ENCODE assay signal across 8 cellular contexts in the genomic region with DNA sequence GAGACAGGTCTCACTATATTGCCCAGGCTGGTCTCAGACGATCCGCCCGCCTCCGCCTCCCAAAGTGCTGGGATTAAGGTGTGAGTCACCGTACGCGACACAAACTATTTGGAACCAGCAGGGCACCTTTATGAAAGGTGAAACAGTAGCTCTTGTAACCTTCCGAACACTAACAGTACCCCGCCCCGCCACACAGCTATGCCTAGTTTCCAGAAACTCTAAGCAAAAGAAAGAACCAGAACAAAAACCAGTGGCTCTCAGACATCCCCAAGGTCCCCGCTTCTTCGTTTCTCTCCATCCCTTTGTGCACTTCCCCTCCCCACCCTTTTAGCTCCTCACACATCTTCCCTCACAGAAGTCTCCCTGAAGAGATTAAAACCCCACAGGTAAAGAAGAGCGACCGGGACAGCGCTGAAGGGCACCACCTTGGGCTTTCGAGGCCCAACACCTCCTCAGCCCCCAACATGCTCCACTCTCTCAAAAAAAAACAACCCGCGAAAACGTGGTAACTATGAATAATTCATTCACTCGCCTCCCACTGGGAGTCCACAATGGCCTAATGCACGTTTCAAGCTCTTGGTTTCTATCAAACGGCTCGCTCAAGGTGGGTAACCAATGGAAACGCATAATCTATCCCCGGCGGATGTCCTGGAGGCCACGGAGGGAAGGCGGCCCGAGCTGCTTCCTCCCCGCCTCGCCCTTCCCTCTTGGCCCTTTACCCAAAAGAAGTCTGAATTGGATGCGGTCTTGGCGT. TPM values are rescaled to one million over a fixed set of nuclear protein-coding genes. Genes with fewer than 3 reads are reported as not detected.
DNase-seq lines count a peak whose midpoint lies in the region; ATAC-seq and TF ChIP-seq lines count a peak whose summit lies in the region.

No MANE protein-coding gene starts in this region.

- peak overlapping the region; percentile 81 for H3K27ac ChIP-seq in CD4-positive, alpha-beta memory T cell (ENCODE audit: low read depth, low read length)
- H3K27ac ChIP-seq in ectodermal cell (ENCODE audit: insufficient read depth, low read depth, low read length, poor library complexity, severe bottlenecking) (peak overlapping the region; percentile 93), temporal lobe (ENCODE audit: low read depth, low read length) (peak overlapping the region; percentile 67)

- H3K27me3 Mint-ChIP-seq in CD4-positive, alpha-beta memory T cell, result no peaks in the 10 kb centered on the region

- no peaks in the 10 kb centered on the region for H3K9me3 Mint-ChIP-seq in CD4-positive, alpha-beta memory T cell

- H3K27me3 ChIP-seq in CD4-positive, alpha-beta memory T cell (ENCODE audit: insufficient read depth, low read length), result no peaks in the 10 kb centered on the region
- H3K27me3 ChIP-seq in ectodermal cell (ENCODE audit: control insufficient read depth, insufficient read depth, low read length, poor library complexity, severe bottlenecking), result no peaks in the 10 kb centered on the region

- no peaks in the 10 kb centered on the region for H3K9me3 ChIP-seq in CD4-positive, alpha-beta memory T cell (ENCODE audit: control insufficient read depth in 1 of 2, low read length in 2 of 2)
- H3K9me3 ChIP-seq in ectodermal cell (ENCODE audit: control insufficient read depth, low read length) (no peaks in the 10 kb centered on the region), mucosa of descending colon (no peaks in the 10 kb centered on the region)

- intact Hi-C loops in CD4-positive, alpha-beta memory T cell (cut with micrococcal nuclease), result loop anchor here (1.0 to 5.0 kb wide), 5 partner anchors 33 to 361 kb away; a partner anchor contains a TSS
- intact Hi-C loops in mucosa of descending colon (cut with DNase I, micrococcal nuclease), result no loop called here

- TF ChIP-seq CTCF in mucosa of descending colon (IDR thresholded peaks at IDR 0.05), result no peak

- ATAC-seq in GM19467 (IDR thresholded peaks at IDR 0.05; ENCODE audit: unreplicated experiment), result peak; percentile 17
- ATAC-seq in mucosa of descending colon, result peak; percentile 51

- POLR2A ChIA-PET in CD4-positive, alpha-beta memory T cell (lab: Charles Lee; ENCODE audit: partially characterized antibody), result interaction anchor here (0.7 to 5.5 kb wide), 11 partner anchors 9 to 970 kb away, joined by 3 to 31 read pairs (median 4); a partner anchor contains a TSS

- peak overlapping the region; percentile 91 to 95 (median 94) for H3K4me3 Mint-ChIP-seq in CD4-positive, alpha-beta memory T cell

- peaks cover 63% of the 10 kb centered on the region for H3K4me1 ChIP-seq in CD4-positive, alpha-beta memory T cell (ENCODE audit: insufficient read depth, low read length)
- H3K4me1 ChIP-seq in ectodermal cell (ENCODE audit: control insufficient read depth, insufficient read depth, low read length) (peaks cover 8% of the 10 kb centered on the region), mucosa of descending colon (ENCODE audit: low read depth) (peaks cover 22% of the 10 kb centered on the region)

- 5 to 6% methylated on average over 33 of the region's 33 CpGs for WGBS in ectodermal cell, 2 experiments

- H3K36me3 Mint-ChIP-seq in CD4-positive, alpha-beta memory T cell, result peaks cover 12 to 51% of the 10 kb centered on the region in 2 donors

- peak overlapping the region; percentile 93 to 98 (median 96) for H3K27ac Mint-ChIP-seq in CD4-positive, alpha-beta memory T cell

- CTCF ChIA-PET in CD4-positive, alpha-beta memory T cell (lab: Charles Lee; ENCODE audit: partially characterized antibody), result interaction anchor here (0.7 to 1.7 kb wide), 2 partner anchors 40 to 1852 kb away, joined by 3 to 5 read pairs; no protein-coding TSS in a partner anchor

- H3K36me3 ChIP-seq in CD4-positive, alpha-beta memory T cell (ENCODE audit: insufficient read depth, low read length), result no peaks in the 10 kb centered on the region
- peaks cover 9% of the 10 kb centered on the region for H3K36me3 ChIP-seq in ectodermal cell (ENCODE audit: control insufficient read depth, insufficient read depth, low read length)
- H3K36me3 ChIP-seq in mucosa of descending colon (ENCODE audit: low read depth), result no peaks in the 10 kb centered on the region

- peak overlapping the region; percentile 72 to 84 for H3K4me3 ChIP-seq in CD4-positive, alpha-beta memory T cell (ENCODE audit: low read length in 2 of 2)
- H3K4me3 ChIP-seq in ectodermal cell (ENCODE audit: insufficient read depth, low read depth, low read length), result peak overlapping the region; percentile 98
- peak overlapping the region; percentile 97 for H3K4me3 ChIP-seq in mucosa of descending colon

- DNase-seq in CD4-positive, alpha-beta memory T cell, result peak in 4 of 5 donors; percentile 33 to 64 (median 40)
- peak; percentile 28 for DNase-seq in HPDE6-E6E7 (ENCODE audit: extremely low spot score)
- DNase-seq in T-helper 9 cell, result peak; percentile 17
- DNase-seq in mucosa of descending colon, result peak in 1 of 3 donors; percentile 48
- no peak for DNase-seq in C1 segment of cervical spinal cord (lab: John Stamatoyannopoulos, UW)

- peaks cover 35 to 80% (median 63%) of the 10 kb centered on the region in 4 donors for H3K4me1 Mint-ChIP-seq in CD4-positive, alpha-beta memory T cell

RNA-seq across cellular contexts. Expression of a gene that starts 0.9 kb away (rescaled TPM):
- 10 to 100 TPM; 37.0 to 37.1 TPM for total RNA-seq in CD4-positive, alpha-beta memory T cell
- 10 to 100 TPM; 33.1 to 39.5 TPM for polyA plus RNA-seq in CD4-positive, alpha-beta memory T cell
- polyA plus RNA-seq in ectodermal cell (2013, experiment 1 of 4), result 28.7 TPM
- 26.9 TPM for polyA plus RNA-seq in ectodermal cell (2013, experiment 2 of 4)
- polyA plus RNA-seq in ectodermal cell (2013, experiment 3 of 4), result 18.3 TPM
- 21.0 TPM for polyA plus RNA-seq in ectodermal cell (2013, experiment 4 of 4)
- total RNA-seq in mucosa of descending colon (10 to 100 TPM; 26.1 to 29.9 (median 28.0) TPM), temporal lobe (32.2 TPM)

RNA-seq across cellular contexts. Expression of a gene that starts 1.2 kb away (rescaled TPM):
- total RNA-seq in CD4-positive, alpha-beta memory T cell, result 10 to 100 TPM; 26.1 to 29.2 TPM
- polyA plus RNA-seq in CD4-positive, alpha-beta memory T cell, result 10 to 100 TPM; 52.9 to 63.9 TPM
- 28.8 TPM for polyA plus RNA-seq in ectodermal cell (2013, experiment 1 of 4)
- polyA plus RNA-seq in ectodermal cell (2013, experiment 2 of 4), result 32.2 TPM
- 31.8 TPM for polyA plus RNA-seq in ectodermal cell (2013, experiment 3 of 4)
- polyA plus RNA-seq in ectodermal cell (2013, experiment 4 of 4), result 51.8 TPM
- total RNA-seq in mucosa of descending colon, result 10 to 100 TPM; 29.3 to 47.3 (median 36.5) TPM
- total RNA-seq in temporal lobe, result 26.8 TPM

RNA-seq across cellular contexts. Expression of a gene that starts 32.6 kb away (rescaled TPM):
- total RNA-seq in CD4-positive, alpha-beta memory T cell, result 10 to 100 TPM; 14.0 TPM
- 1 to 10 TPM; 4.6 to 9.3 TPM for polyA plus RNA-seq in CD4-positive, alpha-beta memory T cell
- polyA plus RNA-seq in ectodermal cell (2013, experiment 1 of 4), result 4.6 TPM
- polyA plus RNA-seq in ectodermal cell (2013, experiment 2 of 4), result 4.4 TPM
- 3.9 TPM for polyA plus RNA-seq in ectodermal cell (2013, experiment 3 of 4)
- polyA plus RNA-seq in ectodermal cell (2013, experiment 4 of 4), result 3.8 TPM
- total RNA-seq in mucosa of descending colon (10 to 100 TPM; 10.2 to 23.7 (median 10.5) TPM), temporal lobe (4.7 TPM)

RNA-seq across cellular contexts. Expression of a gene that starts 38.9 kb away (rescaled TPM):
- total RNA-seq in CD4-positive, alpha-beta memory T cell, result 1 to 10 TPM; 2.8 to 3.0 TPM
- 1 to 10 TPM; 2.0 to 2.1 TPM for polyA plus RNA-seq in CD4-positive, alpha-beta memory T cell
- polyA plus RNA-seq in ectodermal cell (2013, experiment 1 of 4), result 293 TPM
- 253 TPM for polyA plus RNA-seq in ectodermal cell (2013, experiment 2 of 4)
- 281 TPM for polyA plus RNA-seq in ectodermal cell (2013, experiment 3 of 4)
- polyA plus RNA-seq in ectodermal cell (2013, experiment 4 of 4), result 303 TPM
- total RNA-seq in mucosa of descending colon (1,000 to 10,000 TPM; 1,316 to 3,346 (median 2,079) TPM), temporal lobe (249 TPM)

Comparison
In these comparisons a context has a peak if more than half of its experiments do, and no peak if none do; other contexts are left out.
1. DNase-seq: peak in CD4-positive, alpha-beta memory T cell (4 of 5), HPDE6-E6E7 (single experiment) and T-helper 9 cell (single experiment); none in C1 segment of cervical spinal cord (0 of 14).
2. Peak in every context shown above with its lines, with median percentiles within 50 percentile points of each other: H3K27ac ChIP-seq and H3K4me3 ChIP-seq.